ENCODE assay signal across 11 cellular contexts in genomic region chrX:38929966-38930421, GRCh38.
A peak's percentile ranks its signal among the peaks of the same experiment; 100 is the strongest.
DNase-seq lines count a peak whose midpoint lies in the region; ATAC-seq, FAIRE-seq and TF ChIP-seq lines count a peak whose summit lies in the region.
"Had no signal": no experiment of that assay in that cellular context is flagged by ENCODE, and none has a peak within 500 bp of the region (broad histone marks: within the 10 kb centered on the region; RNA-seq: fewer than 3 reads in every experiment).

No MANE protein-coding gene starts in this region.

- H3K27me3 Mint-ChIP-seq in stimulated activated naive B cell treated with anti-CD40 and anti-IgM and Interleukin-4, amounts not matched to agents 10 μg/mL and 1 μg/mL and 100 μg/mL, for 72 hours = no peaks in the 10 kb centered on the region

- H3K4me3 Mint-ChIP-seq in stimulated activated naive B cell treated with anti-CD40 and anti-IgM and Interleukin-4, amounts not matched to agents 10 μg/mL and 1 μg/mL and 100 μg/mL, for 72 hours = no peak overlapping the region
- H3K4me3 Mint-ChIP-seq: activated T-cell treated with anti-CD3 and anti-CD28 coated beads, Interleukin-2, amount 50 U/mL, for 24 hours; neural progenitor cell had no signal

- H3K36me3 Mint-ChIP-seq in stimulated activated naive B cell treated with anti-CD40 and anti-IgM and Interleukin-4, amounts not matched to agents 10 μg/mL and 1 μg/mL and 100 μg/mL, for 72 hours = no peaks in the 10 kb centered on the region
- H3K36me3 Mint-ChIP-seq: neural progenitor cell had no signal

- H3K9ac ChIP-seq in endocrine pancreas (ENCODE audit: control insufficient read depth, insufficient read depth, low read length) (peak overlapping the region; percentile 26), kidney (ENCODE audit: low read length in 2 of 2) (no peak overlapping the region)
- H3K9ac ChIP-seq: neural progenitor cell had no signal

- intact Hi-C loops in kidney (cut with DNase I) = no loop called here

- H3K4me1 Mint-ChIP-seq in stimulated activated naive B cell treated with anti-CD40 and anti-IgM and Interleukin-4, amounts not matched to agents 10 μg/mL and 1 μg/mL and 100 μg/mL, for 72 hours = no peaks in the 10 kb centered on the region
- H3K4me1 Mint-ChIP-seq: neural progenitor cell had no signal

- H3K36me3 ChIP-seq in endocrine pancreas (ENCODE audit: control insufficient read depth, insufficient read depth, low read length) = no peaks in the 10 kb centered on the region
- H3K36me3 ChIP-seq in kidney (ENCODE audit: control insufficient read depth in 1 of 2, insufficient read depth in 2 of 2, low read length in 2 of 2) = no peaks in the 10 kb centered on the region
- H3K36me3 ChIP-seq: neural progenitor cell had no signal

- H3K27ac ChIP-seq in kidney (ENCODE audit: low read depth in 2 of 2, low read length in 2 of 2) = no peak overlapping the region
- H3K27ac ChIP-seq: neural progenitor cell had no signal

- TF ChIP-seq CTCF in omental fat pad (IDR thresholded peaks at IDR 0.05) (no peak), kidney (IDR thresholded peaks at IDR 0.05; ENCODE audit: borderline replicate concordance, extremely low read depth, insufficient read depth) (no peak)

- H3K27ac Mint-ChIP-seq in stimulated activated naive B cell treated with anti-CD40 and anti-IgM and Interleukin-4, amounts not matched to agents 10 μg/mL and 1 μg/mL and 100 μg/mL, for 72 hours = no peak overlapping the region
- H3K27ac Mint-ChIP-seq: activated T-cell treated with anti-CD3 and anti-CD28 coated beads, Interleukin-2, amount 50 U/mL, for 24 hours; neural progenitor cell had no signal

- H3K9me3 ChIP-seq in endocrine pancreas (ENCODE audit: control insufficient read depth, low read length) (no peaks in the 10 kb centered on the region), kidney (ENCODE audit: control insufficient read depth in 1 of 2, low read length in 2 of 2) (no peaks in the 10 kb centered on the region)

- H3K4me1 ChIP-seq in endocrine pancreas (ENCODE audit: control insufficient read depth, insufficient read depth, low read length) (no peaks in the 10 kb centered on the region), kidney (ENCODE audit: control insufficient read depth in 1 of 2, insufficient read depth in 1 of 2, low read depth in 1 of 2, low read length in 2 of 2) (no peaks in the 10 kb centered on the region)
- H3K4me1 ChIP-seq: neural progenitor cell had no signal

- no peaks in the 10 kb centered on the region for H3K27me3 ChIP-seq in endocrine pancreas (ENCODE audit: control insufficient read depth, insufficient read depth, low read length)
- H3K27me3 ChIP-seq: neural progenitor cell had no signal

- ATAC-seq in omental fat pad (ENCODE audit: low FRiP score) = peak; percentile 37
- no peak for ATAC-seq in GM19397 (IDR thresholded peaks at IDR 0.05; ENCODE audit: unreplicated experiment)
- no peak for ATAC-seq in stimulated activated naive B cell treated with anti-CD40 and anti-IgM and Interleukin-4, amounts not matched to agents 10 μg/mL and 1 μg/mL and 100 μg/mL, for 72 hours (replicated peaks)

- no peaks in the 10 kb centered on the region for H3K9me3 Mint-ChIP-seq in stimulated activated naive B cell treated with anti-CD40 and anti-IgM and Interleukin-4, amounts not matched to agents 10 μg/mL and 1 μg/mL and 100 μg/mL, for 72 hours
- H3K9me3 Mint-ChIP-seq: activated T-cell treated with anti-CD3 and anti-CD28 coated beads, Interleukin-2, amount 50 U/mL, for 24 hours; neural progenitor cell had no signal

- no peak for FAIRE-seq in kidney (lab: Jason Lieb, UNC)

- no peak overlapping the region for H3K4me3 ChIP-seq in endocrine pancreas (ENCODE audit: control insufficient read depth, insufficient read depth, low read length)
- H3K4me3 ChIP-seq in kidney (ENCODE audit: low read length in 2 of 2) = no peak overlapping the region
- H3K4me3 ChIP-seq: neural progenitor cell had no signal

- DNase-seq in Daoy (ENCODE audit: low read depth) = peak; percentile 33
- DNase-seq in M059J (ENCODE audit: low read depth) = peak; percentile 64
- DNase-seq in omental fat pad (ENCODE audit: low spot score) = no peak
- no peak for DNase-seq in NCI-H524 treated with DMSO at 0.1 percent for 48 hours (lab: John Stamatoyannopoulos, UW)
- DNase-seq in stimulated activated naive B cell treated with anti-CD40 and anti-IgM and Interleukin-4, amounts not matched to agents 10 μg/mL and 1 μg/mL and 100 μg/mL, for 72 hours = no peak
- no peak for DNase-seq in kidney
- DNase-seq: activated T-cell treated with anti-CD3 and anti-CD28 coated beads, Interleukin-2, amount 50 U/mL, for 24 hours; T-helper 9 cell had no signal

Comparison
In these comparisons a context has a peak if more than half of its experiments do, and no peak if none do; other contexts are left out.
1. DNase-seq: peak in Daoy (single experiment) and M059J (single experiment); none in omental fat pad (single experiment), NCI-H524 treated with DMSO at 0.1 percent for 48 hours (single experiment), stimulated activated naive B cell treated with anti-CD40 and anti-IgM and Interleukin-4, amounts not matched to agents 10 μg/mL and 1 μg/mL and 100 μg/mL, for 72 hours (single experiment) and kidney (single experiment).